ENCODE assay signal across 24 cellular contexts in the genomic region with DNA sequence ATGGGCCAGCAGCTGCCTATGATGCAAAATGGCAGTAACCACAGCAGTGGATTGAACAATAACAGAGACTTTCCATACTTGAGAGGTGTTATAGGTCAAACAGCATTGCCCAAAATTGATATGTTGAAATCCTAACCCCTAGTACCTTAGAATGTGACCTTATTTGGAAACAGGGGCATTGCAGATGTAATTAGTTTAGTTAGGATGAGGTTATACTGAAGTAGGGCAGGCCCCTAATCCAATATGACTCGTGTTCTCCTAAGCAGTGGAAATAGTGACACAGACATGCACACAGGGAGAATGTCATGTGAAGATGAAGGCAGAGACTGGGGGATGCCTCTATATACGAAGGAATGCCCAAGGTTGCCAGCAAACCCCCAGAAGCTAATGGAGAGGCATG.
"Had no signal": no experiment of that assay in that cellular context is flagged by ENCODE, and none has a peak within 500 bp of the region (broad histone marks: within the 10 kb centered on the region; RNA-seq: fewer than 3 reads in every experiment).

No MANE protein-coding gene starts in this region.

- H3K27ac ChIP-seq: brain microvascular endothelial cell, coronary artery, dorsolateral prefrontal cortex, foreskin keratinocyte, heart left ventricle, pancreas, psoas muscle, right atrium auricular region, suprapubic skin, tibial artery had no signal

- H3K36me3 ChIP-seq: brain microvascular endothelial cell, heart left ventricle, pancreas, right atrium auricular region, suprapubic skin, tibial artery had no signal

- DNase-seq: activated B cell treated with CpG ODN at 0.5 μM for 24 hours; activated CD8-positive, alpha-beta memory T cell treated with anti-CD3 and anti-CD28 coated beads for 24 hours; activated effector memory CD4-positive, alpha-beta T cell treated with Interleukin-2 at 50 U/mL for 16 hours; activated naive CD4-positive, alpha-beta T cell treated with Interleukin-2 at 50 U/mL for 16 hours; brain microvascular endothelial cell; dorsolateral prefrontal cortex; effector memory CD4-positive, alpha-beta T cell; erythroblast; foreskin keratinocyte; heart left ventricle; hypothalamus; immature natural killer cell; kidney; midbrain; naive thymus-derived CD8-positive, alpha-beta T cell; nucleus accumbens; pancreas; psoas muscle; stimulated activated CD4-positive, alpha-beta T cell treated with anti-CD3 and anti-CD28 coated beads, Interleukin-4, amount 100 ng/mL, for 1 hour; T-helper 2 cell; tibial artery had no signal

- ATAC-seq: foreskin keratinocyte; heart left ventricle; naive thymus-derived CD8-positive, alpha-beta T cell; pancreas; psoas muscle had no signal

- H3K4me3 ChIP-seq: coronary artery, dorsolateral prefrontal cortex, heart left ventricle, pancreas, psoas muscle, right atrium auricular region, suprapubic skin, tibial artery had no signal

- H3K4me1 ChIP-seq: pancreas, psoas muscle, suprapubic skin had no signal

- H3K9me3 ChIP-seq: heart left ventricle, pancreas, psoas muscle, right atrium auricular region, suprapubic skin, tibial artery had no signal

- H3K27me3 ChIP-seq: brain microvascular endothelial cell, foreskin keratinocyte, heart left ventricle, pancreas, right atrium auricular region, suprapubic skin, tibial artery had no signal
